Comparison of ENCODE assay signal across 8 cellular contexts in the genomic region with DNA sequence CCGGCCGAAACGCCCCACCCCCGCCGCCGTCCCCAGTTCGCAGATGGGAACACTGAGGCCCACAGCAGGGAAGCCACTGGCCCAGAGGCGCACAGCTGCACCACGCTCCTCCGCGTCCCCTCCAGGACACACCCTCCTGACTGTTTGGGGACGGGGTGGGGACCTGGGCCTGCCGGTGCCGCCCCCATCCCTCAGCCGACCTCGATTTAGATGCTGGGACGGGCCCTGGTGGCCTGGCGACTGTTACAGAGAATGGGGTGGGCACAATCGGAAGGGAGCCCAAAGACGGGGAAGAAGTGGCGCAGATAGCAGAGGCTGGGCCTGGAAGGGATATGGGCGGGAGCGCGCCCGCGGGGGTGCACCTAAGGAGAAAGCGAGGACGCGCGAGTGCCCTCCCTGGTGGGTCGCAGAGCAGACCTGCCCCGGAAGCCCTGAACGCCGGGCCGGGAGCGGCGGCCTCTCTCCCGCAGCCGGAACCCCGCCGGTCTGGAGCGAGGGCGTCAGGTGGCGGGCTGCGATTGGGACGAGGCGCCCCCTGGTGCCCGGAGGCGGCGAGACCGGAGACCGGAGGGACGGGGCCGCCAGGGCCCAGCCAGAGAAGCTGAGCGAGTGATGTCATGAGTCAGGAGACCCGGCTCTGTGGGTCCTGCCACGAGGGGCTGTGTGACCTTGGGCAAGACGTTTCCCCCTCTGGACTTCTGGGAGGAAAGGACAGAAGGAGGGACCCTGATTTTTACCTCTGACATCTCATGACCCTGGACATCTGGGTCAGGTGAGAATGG.
A peak's percentile ranks its signal among the peaks of the same experiment; 100 is the strongest.
DNase-seq lines count a peak whose midpoint lies in the region; ATAC-seq and TF ChIP-seq lines count a peak whose summit lies in the region.

No MANE protein-coding gene starts in this region.

- H3K27me3 ChIP-seq in fibroblast of lung (ENCODE audit: control insufficient read depth, insufficient read depth, low read length): peaks cover 4% of the 10 kb centered on the region

- H4K20me1 ChIP-seq in fibroblast of lung (ENCODE audit: control insufficient read depth, extremely low read depth, insufficient read depth, low read length): no peaks in the 10 kb centered on the region

- peak overlapping the region; percentile 39 for H3K27ac Mint-ChIP-seq in activated T-cell treated with anti-CD3 and anti-CD28 coated beads, Interleukin-2, amount 50 U/mL, for 72 hours
- H3K27ac Mint-ChIP-seq in naive thymus-derived CD8-positive, alpha-beta T cell: peak overlapping the region; percentile 90 to 96 (median 94)
- H3K27ac Mint-ChIP-seq in stimulated activated naive B cell treated with anti-CD40 and anti-IgM and Interleukin-4, amounts not matched to agents 10 μg/mL and 1 μg/mL and 100 μg/mL, for 72 hours: peak overlapping the region; percentile 92

- no peaks in the 10 kb centered on the region for H3K36me3 ChIP-seq in fibroblast of lung (ENCODE audit: control insufficient read depth, insufficient read depth, low read length)

- POLR2A ChIA-PET in naive thymus-derived CD8-positive, alpha-beta T cell (lab: Charles Lee): interaction anchor here (0.7 to 4.4 kb wide), 10 partner anchors 9 to 75 kb away, joined by 3 to 41 read pairs (median 4); no protein-coding TSS in a partner anchor

- H3K9me3 Mint-ChIP-seq in activated T-cell treated with anti-CD3 and anti-CD28 coated beads, Interleukin-2, amount 50 U/mL, for 72 hours: no peaks in the 10 kb centered on the region
- no peaks in the 10 kb centered on the region for H3K9me3 Mint-ChIP-seq in naive thymus-derived CD8-positive, alpha-beta T cell
- no peaks in the 10 kb centered on the region for H3K9me3 Mint-ChIP-seq in stimulated activated naive B cell treated with anti-CD40 and anti-IgM and Interleukin-4, amounts not matched to agents 10 μg/mL and 1 μg/mL and 100 μg/mL, for 72 hours

- H2AFZ ChIP-seq in fibroblast of lung (ENCODE audit: low read length): peak overlapping the region; percentile 91

- H3K36me3 Mint-ChIP-seq in activated T-cell treated with anti-CD3 and anti-CD28 coated beads, Interleukin-2, amount 50 U/mL, for 72 hours (ENCODE audit: insufficient read depth in 2 of 2): peaks cover 0 to 4% of the 10 kb centered on the region in 2 donors
- H3K36me3 Mint-ChIP-seq in naive thymus-derived CD8-positive, alpha-beta T cell: peaks cover 0 to 36% (median 4%) of the 10 kb centered on the region in 3 donors
- H3K36me3 Mint-ChIP-seq in stimulated activated naive B cell treated with anti-CD40 and anti-IgM and Interleukin-4, amounts not matched to agents 10 μg/mL and 1 μg/mL and 100 μg/mL, for 72 hours: peaks cover 14 to 33% of the 10 kb centered on the region in 2 donors

- H3K4me3 ChIP-seq in fibroblast of lung (replicated peaks in 1 of 4; ENCODE audit: control extremely low read depth in 1 of 4, insufficient read depth in 1 of 4, low read depth in 3 of 4, low read length in 4 of 4): peak overlapping the region; percentile 61 to 71 (median 68)

- peak; percentile 83 for DNase-seq in COLO668 (lab: John Stamatoyannopoulos, UW; ENCODE audit: unreplicated experiment)
- peak; percentile 97 for DNase-seq in OCI-M1 (lab: John Stamatoyannopoulos, UW)
- peak; percentile 89 to 94 for DNase-seq in activated T-cell treated with anti-CD3 and anti-CD28 coated beads, Interleukin-2, amount 50 U/mL, for 72 hours
- DNase-seq in fibroblast of lung (ENCODE audit: low read depth in 2 of 2): peak; percentile 65 to 69
- DNase-seq in naive thymus-derived CD8-positive, alpha-beta T cell: peak; percentile 77 to 90 (median 86)
- peak; percentile 77 for DNase-seq in stimulated activated naive B cell treated with anti-CD40 and anti-IgM and Interleukin-4, amounts not matched to agents 10 μg/mL and 1 μg/mL and 100 μg/mL, for 72 hours

- H3K4me1 ChIP-seq in fibroblast of lung (ENCODE audit: control insufficient read depth, extremely low read depth, insufficient read depth, low read length): peaks cover 4% of the 10 kb centered on the region

- H3K9me3 ChIP-seq in fibroblast of lung (ENCODE audit: control insufficient read depth, insufficient read depth, low read depth, low read length): no peaks in the 10 kb centered on the region

- no peaks in the 10 kb centered on the region for H3K79me2 ChIP-seq in fibroblast of lung (ENCODE audit: control insufficient read depth, insufficient read depth, low read length)

- no peaks in the 10 kb centered on the region for H3K27me3 Mint-ChIP-seq in activated T-cell treated with anti-CD3 and anti-CD28 coated beads, Interleukin-2, amount 50 U/mL, for 72 hours (ENCODE audit: low read depth)
- no peaks in the 10 kb centered on the region for H3K27me3 Mint-ChIP-seq in naive thymus-derived CD8-positive, alpha-beta T cell
- no peaks in the 10 kb centered on the region for H3K27me3 Mint-ChIP-seq in stimulated activated naive B cell treated with anti-CD40 and anti-IgM and Interleukin-4, amounts not matched to agents 10 μg/mL and 1 μg/mL and 100 μg/mL, for 72 hours

- ATAC-seq in GM19397 (IDR thresholded peaks at IDR 0.05; ENCODE audit: unreplicated experiment): peak; percentile 63
- peak; percentile 56 for ATAC-seq in HG03565 (IDR thresholded peaks at IDR 0.05; ENCODE audit: unreplicated experiment)
- peak; percentile 88 to 90 for ATAC-seq in activated T-cell treated with anti-CD3 and anti-CD28 coated beads, Interleukin-2, amount 50 U/mL, for 72 hours (replicated peaks in 1 of 2)
- ATAC-seq in naive thymus-derived CD8-positive, alpha-beta T cell: peak; percentile 85 to 86
- peak; percentile 76 to 81 for ATAC-seq in stimulated activated naive B cell treated with anti-CD40 and anti-IgM and Interleukin-4, amounts not matched to agents 10 μg/mL and 1 μg/mL and 100 μg/mL, for 72 hours (replicated peaks)

- peaks cover 52% of the 10 kb centered on the region for H3K4me1 Mint-ChIP-seq in activated T-cell treated with anti-CD3 and anti-CD28 coated beads, Interleukin-2, amount 50 U/mL, for 72 hours (ENCODE audit: low read depth)
- H3K4me1 Mint-ChIP-seq in naive thymus-derived CD8-positive, alpha-beta T cell: peaks cover 31 to 81% (median 64%) of the 10 kb centered on the region in 4 donors
- peaks cover 71 to 85% of the 10 kb centered on the region in 2 donors for H3K4me1 Mint-ChIP-seq in stimulated activated naive B cell treated with anti-CD40 and anti-IgM and Interleukin-4, amounts not matched to agents 10 μg/mL and 1 μg/mL and 100 μg/mL, for 72 hours

- H3K4me3 Mint-ChIP-seq in activated T-cell treated with anti-CD3 and anti-CD28 coated beads, Interleukin-2, amount 50 U/mL, for 72 hours: peak overlapping the region; percentile 88 to 91
- H3K4me3 Mint-ChIP-seq in naive thymus-derived CD8-positive, alpha-beta T cell: peak overlapping the region; percentile 91 to 98 (median 96)
- H3K4me3 Mint-ChIP-seq in stimulated activated naive B cell treated with anti-CD40 and anti-IgM and Interleukin-4, amounts not matched to agents 10 μg/mL and 1 μg/mL and 100 μg/mL, for 72 hours: peak overlapping the region; percentile 86 to 87

- no peak overlapping the region for H3K27ac ChIP-seq in fibroblast of lung (ENCODE audit: insufficient read depth, low read length)

- H3K4me2 ChIP-seq in fibroblast of lung (ENCODE audit: extremely low read depth, insufficient read depth, low read length): peak overlapping the region; percentile 92

- peak; percentile 60 to 71 for TF ChIP-seq CTCF in fibroblast of lung (conservative IDR thresholded peaks at IDR 0.05 in 1 of 2, IDR thresholded peaks at IDR 0.05 in 1 of 2; ENCODE audit: low read depth in 1 of 2, low read length in 2 of 2)

- H3K9ac ChIP-seq in fibroblast of lung (ENCODE audit: insufficient read depth, low read length): peak overlapping the region; percentile 41

Comparison
In these comparisons a context has a peak if more than half of its experiments do, and no peak if none do; other contexts are left out.
1. H3K27ac Mint-ChIP-seq: peak in every context shown above with its lines; median percentile 94 in naive thymus-derived CD8-positive, alpha-beta T cell; 92 in stimulated activated naive B cell treated with anti-CD40 and anti-IgM and Interleukin-4, amounts not matched to agents 10 μg/mL and 1 μg/mL and 100 μg/mL, for 72 hours; 39 in activated T-cell treated with anti-CD3 and anti-CD28 coated beads, Interleukin-2, amount 50 U/mL, for 72 hours.